ENCODE assay signal across 17 cellular contexts in the genomic region with DNA sequence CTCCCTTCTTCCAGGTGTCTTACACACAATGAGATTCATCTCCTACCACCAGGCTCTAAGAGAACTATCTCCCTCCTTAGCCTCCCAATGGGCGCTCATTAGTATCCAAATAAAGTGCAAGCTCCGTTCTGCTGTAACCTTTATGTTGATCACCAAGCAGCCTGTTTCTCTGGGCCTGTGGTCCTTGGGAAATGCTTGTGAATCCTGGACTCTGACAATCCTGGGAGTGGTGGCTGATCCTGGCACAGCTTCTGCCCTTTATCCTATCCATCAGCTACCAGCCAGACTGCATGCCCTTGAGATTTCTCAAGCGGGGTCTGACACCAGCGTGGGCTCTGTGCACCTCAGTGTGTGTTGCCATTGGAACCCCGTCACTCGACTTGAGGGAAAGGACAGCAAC. TPM values are rescaled to one million over a fixed set of nuclear protein-coding genes. Genes with fewer than 3 reads are reported as not detected.
DNase-seq lines count a peak whose midpoint lies in the region; ATAC-seq and TF ChIP-seq lines count a peak whose summit lies in the region.
"Had no signal": no experiment of that assay in that cellular context is flagged by ENCODE, and none has a peak within 500 bp of the region (broad histone marks: within the 10 kb centered on the region; RNA-seq: fewer than 3 reads in every experiment).

No MANE protein-coding gene starts in this region.

- ATAC-seq in CD4-positive, CD25-positive, alpha-beta regulatory T cell (ENCODE audit: low read depth in 2 of 2), result no peak
- ATAC-seq in activated B cell treated with CpG ODN at 0.5 μM for 24 hours (ENCODE audit: low read depth), result no peak
- ATAC-seq: activated T-cell treated with anti-CD3 and anti-CD28 coated beads, Interleukin-2, amount 50 U/mL, for 4 hours; lower lobe of right lung; natural killer cell; PC-3 had no signal

- H3K27me3 ChIP-seq in BLaER1 (no peaks in the 10 kb centered on the region), mucosa of rectum (ENCODE audit: control insufficient read depth in 2 of 2, insufficient read depth in 2 of 2, low read length in 2 of 2) (no peaks in the 10 kb centered on the region), BE2C (no peaks in the 10 kb centered on the region)
- no peaks in the 10 kb centered on the region for H3K27me3 ChIP-seq in CD4-positive, CD25-positive, alpha-beta regulatory T cell (ENCODE audit: control insufficient read depth, insufficient read depth, low read length)
- H3K27me3 ChIP-seq: cardiac muscle cell, SJSA1 had no signal

- H4K20me1 ChIP-seq in BLaER1, result no peaks in the 10 kb centered on the region

- TF ChIP-seq CTCF in activated B cell treated with CpG ODN at 0.5 μM for 24 hours (IDR thresholded peaks at IDR 0.05) (no peak), RWPE1 (conservative IDR thresholded peaks at IDR 0.05; ENCODE audit: low read depth) (no peak), BE2C (IDR thresholded peaks at IDR 0.05; ENCODE audit: low read depth, low read length) (no peak)

- H3K4me1 ChIP-seq in BLaER1, result peaks cover 87% of the 10 kb centered on the region
- peaks cover 54% of the 10 kb centered on the region for H3K4me1 ChIP-seq in CD4-positive, CD25-positive, alpha-beta regulatory T cell (ENCODE audit: control insufficient read depth, insufficient read depth, low read length, poor library complexity, severe bottlenecking)
- H3K4me1 ChIP-seq in mucosa of rectum (ENCODE audit: control insufficient read depth in 2 of 2, insufficient read depth in 2 of 2, low read length in 2 of 2), result peaks cover 42% of the 10 kb centered on the region in 2 donors
- no peaks in the 10 kb centered on the region for H3K4me1 ChIP-seq in BE2C

- no peak overlapping the region for H3K4me3 Mint-ChIP-seq in CD4-positive, CD25-positive, alpha-beta regulatory T cell
- H3K4me3 Mint-ChIP-seq in activated B cell treated with CpG ODN at 0.5 μM for 24 hours, result no peak overlapping the region
- H3K4me3 Mint-ChIP-seq: activated T-cell treated with anti-CD3 and anti-CD28 coated beads, Interleukin-2, amount 50 U/mL, for 4 hours; natural killer cell had no signal

- no peaks in the 10 kb centered on the region for H3K27me3 Mint-ChIP-seq in CD4-positive, CD25-positive, alpha-beta regulatory T cell
- H3K27me3 Mint-ChIP-seq in activated B cell treated with CpG ODN at 0.5 μM for 24 hours, result no peaks in the 10 kb centered on the region

- peaks cover 12 to 78% (median 52%) of the 10 kb centered on the region in 4 donors for H3K4me1 Mint-ChIP-seq in CD4-positive, CD25-positive, alpha-beta regulatory T cell
- H3K4me1 Mint-ChIP-seq in activated B cell treated with CpG ODN at 0.5 μM for 24 hours, result peaks cover 93% of the 10 kb centered on the region

- CTCF ChIA-PET in activated B cell treated with CpG ODN at 0.5 μM for 24 hours (lab: Charles Lee) (interaction anchor here (1.3 to 5.4 kb wide), 2 partner anchors 9 to 11 kb away, joined by 3 to 30 read pairs; no protein-coding TSS in a partner anchor), RWPE1 (lab: Yijun Ruan, JAX) (interaction anchor here (0.6 kb wide), 1 partner anchor 18 kb away, joined by 4 read pairs; no protein-coding TSS in a partner anchor)

- H3K27ac Mint-ChIP-seq in CD4-positive, CD25-positive, alpha-beta regulatory T cell, result peak overlapping the region; percentile 92 to 100 (median 99)
- peak overlapping the region; percentile 97 for H3K27ac Mint-ChIP-seq in activated B cell treated with CpG ODN at 0.5 μM for 24 hours
- H3K27ac Mint-ChIP-seq: natural killer cell, progenitor cell of endocrine pancreas had no signal

- H3K9me3 Mint-ChIP-seq in CD4-positive, CD25-positive, alpha-beta regulatory T cell, result no peaks in the 10 kb centered on the region
- H3K9me3 Mint-ChIP-seq in activated B cell treated with CpG ODN at 0.5 μM for 24 hours, result no peaks in the 10 kb centered on the region
- H3K9me3 Mint-ChIP-seq: activated T-cell treated with anti-CD3 and anti-CD28 coated beads, Interleukin-2, amount 50 U/mL, for 4 hours; natural killer cell had no signal

- H3K4me2 ChIP-seq in BLaER1, result peak overlapping the region; percentile 98

- DNase-seq in CD4-positive, CD25-positive, alpha-beta regulatory T cell, result no peak
- DNase-seq in activated B cell treated with CpG ODN at 0.5 μM for 24 hours (no peak), cerebellar nuclear complex (lab: John Stamatoyannopoulos, UW) (no peak), RWPE1 (ENCODE audit: low spot score) (no peak), BE2C (no peak)
- DNase-seq: activated CD4-positive, alpha-beta T cell treated with anti-CD3 and anti-CD28 coated beads for 4 hours; activated T-cell treated with anti-CD3 and anti-CD28 coated beads, Interleukin-2, amount 50 U/mL, for 4 hours; lower lobe of right lung; natural killer cell; NCI-H526; PC-3; stimulated activated CD4-positive, alpha-beta T cell treated with anti-CD3 and anti-CD28 coated beads, Interleukin-2, amount 100 ng/mL, for 48 hours had no signal

- POLR2A ChIA-PET in activated B cell treated with CpG ODN at 0.5 μM for 24 hours (lab: Charles Lee) (interaction anchor here (18.4 kb wide), 1 partner anchor 26 kb away, joined by 509 read pairs; the partner anchor contains the start of gene USP3), RWPE1 (lab: Yijun Ruan, JAX; ENCODE audit: low non-redundant PET) (no interaction called here)

- H3K36me3 ChIP-seq in BLaER1 (no peaks in the 10 kb centered on the region), mucosa of rectum (ENCODE audit: control insufficient read depth in 2 of 2, insufficient read depth in 2 of 2, low read length in 2 of 2) (no peaks in the 10 kb centered on the region), BE2C (no peaks in the 10 kb centered on the region)
- no peaks in the 10 kb centered on the region for H3K36me3 ChIP-seq in CD4-positive, CD25-positive, alpha-beta regulatory T cell (ENCODE audit: control insufficient read depth, insufficient read depth, low read length)
- H3K36me3 ChIP-seq: cardiac muscle cell, lower lobe of right lung, SJSA1 had no signal

- H3K27ac ChIP-seq in BLaER1 (peak overlapping the region; percentile 12; the same call in 1 of the 2 replicates), mucosa of rectum (ENCODE audit: low read depth in 2 of 2, low read length in 2 of 2) (peak overlapping the region; percentile 9 to 11), RWPE1 (no peak overlapping the region)
- H3K27ac ChIP-seq in CD4-positive, CD25-positive, alpha-beta regulatory T cell (ENCODE audit: insufficient read depth, low read length, poor library complexity, severe bottlenecking), result peak overlapping the region; percentile 93
- H3K27ac ChIP-seq: cardiac muscle cell, lower lobe of right lung, SJSA1 had no signal

- H3K4me3 ChIP-seq in BLaER1 (no peak overlapping the region), mucosa of rectum (ENCODE audit: low read length in 2 of 2) (no peak overlapping the region), BE2C (ENCODE audit: low read depth, low read length) (no peak overlapping the region)
- H3K4me3 ChIP-seq in CD4-positive, CD25-positive, alpha-beta regulatory T cell (ENCODE audit: low read depth, low read length), result no peak overlapping the region
- H3K4me3 ChIP-seq: cardiac muscle cell, lower lobe of right lung, SJSA1 had no signal

- no peaks in the 10 kb centered on the region for H3K36me3 Mint-ChIP-seq in CD4-positive, CD25-positive, alpha-beta regulatory T cell
- H3K36me3 Mint-ChIP-seq in activated B cell treated with CpG ODN at 0.5 μM for 24 hours (ENCODE audit: low read depth), result no peaks in the 10 kb centered on the region
- H3K36me3 Mint-ChIP-seq: natural killer cell had no signal

- intact Hi-C loops in activated B cell treated with CpG ODN at 0.5 μM for 24 hours (cut with micrococcal nuclease), result no loop called here

- H3K9me3 ChIP-seq in BLaER1 (no peaks in the 10 kb centered on the region), mucosa of rectum (ENCODE audit: control insufficient read depth in 2 of 2, low read length in 2 of 2) (no peaks in the 10 kb centered on the region), BE2C (no peaks in the 10 kb centered on the region)
- H3K9me3 ChIP-seq in CD4-positive, CD25-positive, alpha-beta regulatory T cell (ENCODE audit: control insufficient read depth in 2 of 2, low read length in 2 of 2), result no peaks in the 10 kb centered on the region
- H3K9me3 ChIP-seq: lower lobe of right lung, SJSA1 had no signal

- H3K9ac ChIP-seq in BLaER1, result no peak overlapping the region
- H3K9ac ChIP-seq in mucosa of rectum (ENCODE audit: low read depth in 1 of 2, low read length in 2 of 2), result no peak overlapping the region

RNA-seq across cellular contexts. Expression of gene USP3, which starts 26.1 kb away (rescaled TPM):
- 223 TPM for total RNA-seq in CD4-positive, CD25-positive, alpha-beta regulatory T cell
- 10 to 100 TPM; 49.5 to 57.2 (median 55.3) TPM for polyA plus RNA-seq in CD4-positive, CD25-positive, alpha-beta regulatory T cell
- total RNA-seq in activated B cell treated with CpG ODN at 0.5 μM for 24 hours, result 92.7 and 110 TPM in 2 replicates
- 19.5 TPM for polyA plus RNA-seq in BE2C (2012; ENCODE audit: insufficient read depth, insufficient read length, low read depth)
